In genomic region chr11:119316017-119316728, GRCh38 we compare ENCODE assay signal across 8 cellular contexts. TPM values are rescaled to one million over a fixed set of nuclear protein-coding genes. Genes with fewer than 3 reads are reported as not detected.
DNase-seq lines count a peak whose midpoint lies in the region; ATAC-seq, FAIRE-seq and TF ChIP-seq lines count a peak whose summit lies in the region.

No MANE protein-coding gene starts in this region.

- H2BK5ac ChIP-seq in neuronal stem cell (ENCODE audit: low read length): peak overlapping the region; percentile 96

- H4K91ac ChIP-seq in neuronal stem cell (ENCODE audit: low read depth, low read length, poor library complexity): no peak overlapping the region

- TF ChIP-seq POLR2A in A549 (IDR thresholded peaks at IDR 0.05; ENCODE audit: low read length): no peak

- H3K4me1 ChIP-seq in A549: peaks cover 35% of the 10 kb centered on the region
- peaks cover 46% of the 10 kb centered on the region in 2 donors for H3K4me1 ChIP-seq in neuronal stem cell (ENCODE audit: control insufficient read depth in 2 of 2, insufficient read depth in 1 of 2, low read depth in 1 of 2, low read length in 2 of 2)

- H3K36me3 ChIP-seq in H7 (replicated peaks; ENCODE audit: control insufficient read depth, insufficient read depth, low read length): peaks cover 4% of the 10 kb centered on the region
- peaks cover 0 to 14% of the 10 kb centered on the region in 2 donors for H3K36me3 ChIP-seq in neuronal stem cell (replicated peaks in 1 of 2; ENCODE audit: control insufficient read depth in 2 of 2, insufficient read depth in 2 of 2, low read length in 2 of 2)

- TF ChIP-seq CTCF in A549 (IDR thresholded peaks at IDR 0.05) (no peak), fibroblast of the aortic adventitia (IDR thresholded peaks at IDR 0.05; ENCODE audit: insufficient read depth, low read length) (no peak)

- H2AK5ac ChIP-seq in neuronal stem cell (ENCODE audit: low read depth, low read length): peak overlapping the region; percentile 91

- H3K9me3 Mint-ChIP-seq in T-cell: no peaks in the 10 kb centered on the region

- peaks cover 5 to 28% of the 10 kb centered on the region in 2 donors for H3K27me3 Mint-ChIP-seq in T-cell

- TF ChIP-seq RAD21 in A549 (conservative IDR thresholded peaks at IDR 0.05 in 1 of 2, IDR thresholded peaks at IDR 0.05 in 1 of 2): no peak

- CTCF ChIA-PET in A549 (lab: Yijun Ruan, JAX) (interaction anchor here (0.5 to 2.3 kb wide), 8 partner anchors 8 to 159 kb away, joined by 3 to 10 read pairs (median 3); no protein-coding TSS in a partner anchor), T-cell (lab: Charles Lee) (interaction anchor here in 1 of 2 donors (1.0 kb wide), 1 partner anchor 10 kb away, joined by 6 read pairs; no protein-coding TSS in a partner anchor)

- peak overlapping the region; percentile 95 for H2AFZ ChIP-seq in neuronal stem cell (ENCODE audit: low read length)

- H2BK15ac ChIP-seq in neuronal stem cell (ENCODE audit: low read length): peak overlapping the region; percentile 96

- H2BK120ac ChIP-seq in neuronal stem cell (ENCODE audit: low read depth, low read length): no peak overlapping the region

- no peak overlapping the region for H3K27ac Mint-ChIP-seq in T-cell

- no peak for TF ChIP-seq EP300 in A549 (IDR thresholded peaks at IDR 0.05)

- no peaks in the 10 kb centered on the region for H3K79me1 ChIP-seq in neuronal stem cell (ENCODE audit: low read depth, low read length)

- peak overlapping the region; percentile 78 for H3K14ac ChIP-seq in neuronal stem cell (ENCODE audit: low read length)

- peak overlapping the region; percentile 98 for H3K4me2 ChIP-seq in A549
- H3K4me2 ChIP-seq in neuronal stem cell (ENCODE audit: insufficient read depth, low read length, poor library complexity, severe bottlenecking): peak overlapping the region; percentile 94

- H3K4me3 ChIP-seq in A549 (peak overlapping the region; percentile 47), H7 (ENCODE audit: insufficient read depth, low read depth, low read length) (peak overlapping the region; percentile 75), fibroblast of the aortic adventitia (ENCODE audit: low read depth, low read length) (peak overlapping the region; percentile 53), neuronal stem cell (ENCODE audit: low read length in 2 of 2) (peak overlapping the region; percentile 57 to 90)

- H3K4me1 Mint-ChIP-seq in T-cell: peaks cover 22 to 42% (median 23%) of the 10 kb centered on the region in 3 donors

- peak overlapping the region; percentile 92 for H3K9ac ChIP-seq in neuronal stem cell (ENCODE audit: low read depth, low read length, poor library complexity)

- H4K8ac ChIP-seq in neuronal stem cell (ENCODE audit: low read depth, low read length): no peak overlapping the region

- POLR2A ChIA-PET in A549 (lab: Yijun Ruan, JAX) (interaction anchor here (0.6 kb wide), 1 partner anchor 22 kb away, joined by 3 read pairs; no protein-coding TSS in a partner anchor), T-cell (lab: Charles Lee) (no interaction called here)

- peak overlapping the region; percentile 94 for H3K23ac ChIP-seq in neuronal stem cell (ENCODE audit: low read depth, low read length, poor library complexity)

- FAIRE-seq in A549 (lab: Jason Lieb, UNC): no peak

- peak overlapping the region; percentile 75 for H2BK12ac ChIP-seq in neuronal stem cell (ENCODE audit: low read length)

- WGBS in A549 (ENCODE audit: missing lambda C conversion rate): 1% methylated on average over 13 of the region's 46 CpGs
- WGBS in neuronal stem cell (ENCODE audit: extremely low coverage in 2 of 2, insufficient read length in 2 of 2, insufficient replicate concordance in 1 of 2), 2 donors: no CpG with 5 or more reads among the region's 46 CpGs

- peak overlapping the region; percentile 98 for H3K18ac ChIP-seq in neuronal stem cell (ENCODE audit: low read length)

- H3K4me3 Mint-ChIP-seq in T-cell: peak overlapping the region; percentile 64 to 80 (median 70)

- peak; percentile 3 to 26; a peak in 3 of 6 replicates for ATAC-seq in A549
- ATAC-seq in T-cell (replicated peaks in 1 of 4): no peak
- ATAC-seq in GM21447 (IDR thresholded peaks at IDR 0.05; ENCODE audit: unreplicated experiment): no peak
- no peak for ATAC-seq in HG03521 (IDR thresholded peaks at IDR 0.05; ENCODE audit: unreplicated experiment)

- DNase-seq in A549 (ENCODE audit: low read depth in 1 of 2, low spot score in 1 of 2) (no peak), H7 (peak; percentile 74), T-cell (no peak), fibroblast of the aortic adventitia (ENCODE audit: low read depth) (no peak), neuronal stem cell (ENCODE audit: low spot score) (no peak), 8988T (no peak)

- H3K9me3 ChIP-seq in A549: no peaks in the 10 kb centered on the region
- no peaks in the 10 kb centered on the region for H3K9me3 ChIP-seq in neuronal stem cell (replicated peaks in 1 of 2; ENCODE audit: control insufficient read depth in 2 of 2, insufficient read depth in 1 of 2, low read depth in 1 of 2, low read length in 2 of 2)

- no peak overlapping the region for H3K4ac ChIP-seq in neuronal stem cell (ENCODE audit: low read length)

- no peaks in the 10 kb centered on the region for H3K36me3 Mint-ChIP-seq in T-cell

- H3K27me3 ChIP-seq in H7 (ENCODE audit: control insufficient read depth, insufficient read depth, low read length): peaks cover 13% of the 10 kb centered on the region
- peaks cover 6 to 37% (median 15%) of the 10 kb centered on the region in 3 experiments for H3K27me3 ChIP-seq in neuronal stem cell (ENCODE audit: control insufficient read depth in 3 of 3, insufficient read depth in 3 of 3, low read depth in 1 of 3, low read length in 3 of 3)

- H3K27ac ChIP-seq in A549 (peak overlapping the region; percentile 55 to 79), neuronal stem cell (replicated peaks; ENCODE audit: low read length) (no peak overlapping the region)

TF ChIP-seq in A549, 52 proteins besides CTCF, POLR2A, EP300 and RAD21 (continues in another document):
- TF ChIP-seq NR3C1 (IDR thresholded peaks at IDR 0.05) (no peak), RARB (CRISPR knock-in tag; IDR thresholded peaks at IDR 0.05) (no peak), RCOR1 (IDR thresholded peaks at IDR 0.05; ENCODE audit: low read depth, low read length) (no peak), BHLHE40 (IDR thresholded peaks at IDR 0.05; ENCODE audit: low read depth, low read length) (no peak)
- TF ChIP-seq, protein P1, sequence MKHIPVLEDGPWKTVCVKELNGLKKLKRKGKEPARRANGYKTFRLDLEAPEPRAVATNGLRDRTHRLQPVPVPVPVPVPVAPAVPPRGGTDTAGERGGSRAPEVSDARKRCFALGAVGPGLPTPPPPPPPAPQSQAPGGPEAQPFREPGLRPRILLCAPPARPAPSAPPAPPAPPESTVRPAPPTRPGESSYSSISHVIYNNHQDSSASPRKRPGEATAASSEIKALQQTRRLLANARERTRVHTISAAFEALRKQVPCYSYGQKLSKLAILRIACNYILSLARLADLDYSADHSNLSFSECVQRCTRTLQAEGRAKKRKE (CRISPR knock-in tag; IDR thresholded peaks at IDR 0.05; ENCODE audit: low read depth): no peak

RNA-seq across cellular contexts. Expression of gene MCAM, which starts 0.8 kb away (rescaled TPM):
- polyA plus RNA-seq in A549 (2011; rRNA removed): 5.4 and 5.5 TPM in 2 replicates
- polyA plus RNA-seq in A549 (2012; cell fraction: cytosol; rRNA removed): 7.6 and 10.0 TPM in 2 replicates
- polyA plus RNA-seq in A549 (2012; cell fraction: nucleus; rRNA removed): 43.7 and 46.4 TPM in 2 replicates
- polyA plus RNA-seq in A549 (2017; fragmentation: RNase III; extraction: RNeasy Plus Mini Kit Qiagen cat#74134 plus additional on column Dnase treatment): 14.9 to 18.1 TPM (median 15.9 TPM) in 3 replicates
- polyA minus RNA-seq in A549 (2011; rRNA and poly(A)+ RNA removed): 3.1 and 5.7 TPM in 2 replicates
- 45.5 and 59.3 TPM in 2 replicates for total RNA-seq in H7 (2014; rRNA removed; shearing (Covaris generic))
- 10 to 100 TPM in 1 of 5 donors, 1 to 10 TPM in 1, under 1 TPM in 3; 0.50 to 10.2 (median 0.76) TPM for total RNA-seq in T-cell
- total RNA-seq in fibroblast of the aortic adventitia (ENCODE audit: low replicate concordance): 2.2 and 52.1 TPM in 2 replicates
- 20.2 TPM for polyA plus RNA-seq in neuronal stem cell (2013, experiment 1 of 2)
- polyA plus RNA-seq in neuronal stem cell (2013, experiment 2 of 2): 19.8 TPM

RNA-seq across cellular contexts. Expression of gene RNF26, which starts 18.2 kb away (rescaled TPM):
- polyA plus RNA-seq in A549 (2011; rRNA removed) (23.5 and 28.4 TPM in 2 replicates), A549 (2017; fragmentation: RNase III; extraction: RNeasy Plus Mini Kit Qiagen cat#74134 plus additional on column Dnase treatment) (23.3 to 26.5 TPM (median 25.4 TPM) in 3 replicates)
- 36.1 and 47.3 TPM in 2 replicates for polyA plus RNA-seq in A549 (2012; cell fraction: cytosol; rRNA removed)
- 31.5 and 31.7 TPM in 2 replicates for polyA plus RNA-seq in A549 (2012; cell fraction: nucleus; rRNA removed)
- 54.7 and 63.3 TPM in 2 replicates for polyA minus RNA-seq in A549 (2011; rRNA and poly(A)+ RNA removed)
- total RNA-seq in H7 (2014; rRNA removed; shearing (Covaris generic)): 26.4 and 28.9 TPM in 2 replicates
- total RNA-seq in T-cell (10 to 100 TPM; 18.4 to 21.4 (median 20.3) TPM), fibroblast of the aortic adventitia (ENCODE audit: low replicate concordance) (4.7 and 7.1 TPM in 2 replicates)
- polyA plus RNA-seq in neuronal stem cell (2013, experiment 1 of 2): 79.3 TPM
- polyA plus RNA-seq in neuronal stem cell (2013, experiment 2 of 2): 79.8 TPM

RNA-seq across cellular contexts. Expression of gene C1QTNF5, which starts 24.5 kb away (rescaled TPM):
- polyA plus RNA-seq in A549 (2011; rRNA removed) (not detected in 2 replicates), A549 (2017; fragmentation: RNase III; extraction: RNeasy Plus Mini Kit Qiagen cat#74134 plus additional on column Dnase treatment) (not detected in 3 replicates)
- 0.03 TPM in 1 of 2 replicates, not detected in the other for polyA plus RNA-seq in A549 (2012; cell fraction: cytosol; rRNA removed)
- polyA plus RNA-seq in A549 (2012; cell fraction: nucleus; rRNA removed): not detected in 2 replicates
- not detected in 2 replicates for polyA minus RNA-seq in A549 (2011; rRNA and poly(A)+ RNA removed)
- total RNA-seq in H7 (2014; rRNA removed; shearing (Covaris generic)): 2.1 TPM in 2 replicates
- total RNA-seq in T-cell (not detected), fibroblast of the aortic adventitia (ENCODE audit: low replicate concordance) (5.3 and 90.8 TPM in 2 replicates)
- 3.1 TPM for polyA plus RNA-seq in neuronal stem cell (2013, experiment 1 of 2)
- polyA plus RNA-seq in neuronal stem cell (2013, experiment 2 of 2): 3.3 TPM

RNA-seq across cellular contexts. Expression of gene MFRP, which starts 30.3 kb away (rescaled TPM):
- not detected in 2 replicates for polyA plus RNA-seq in A549 (2011; rRNA removed)
- polyA plus RNA-seq in A549 (2012; cell fraction: cytosol; rRNA removed): not detected in 2 replicates
- polyA plus RNA-seq in A549 (2012; cell fraction: nucleus; rRNA removed): not detected in 2 replicates
- polyA plus RNA-seq in A549 (2017; fragmentation: RNase III; extraction: RNeasy Plus Mini Kit Qiagen cat#74134 plus additional on column Dnase treatment): not detected in 3 replicates
- polyA minus RNA-seq in A549 (2011; rRNA and poly(A)+ RNA removed): not detected in 2 replicates
- total RNA-seq in H7 (2014; rRNA removed; shearing (Covaris generic)): not detected in 2 replicates
- not detected for total RNA-seq in T-cell
- 0.08 TPM in 1 of 2 replicates, not detected in the other for total RNA-seq in fibroblast of the aortic adventitia (ENCODE audit: low replicate concordance)
- not detected for polyA plus RNA-seq in neuronal stem cell (2013, experiment 1 of 2)
- polyA plus RNA-seq in neuronal stem cell (2013, experiment 2 of 2): not detected

Comparison
In these comparisons a context has a peak if more than half of its experiments do, and no peak if none do; other contexts are left out.
1. ATAC-seq: peak in A549 (2 of 2); none in T-cell (0 of 4), GM21447 (single experiment) and HG03521 (single experiment).
2. Peak in every context shown above with its lines, with median percentiles within 50 percentile points of each other: H3K4me3 ChIP-seq.